16 cellular contexts compared by ENCODE assay signal in the genomic region with DNA sequence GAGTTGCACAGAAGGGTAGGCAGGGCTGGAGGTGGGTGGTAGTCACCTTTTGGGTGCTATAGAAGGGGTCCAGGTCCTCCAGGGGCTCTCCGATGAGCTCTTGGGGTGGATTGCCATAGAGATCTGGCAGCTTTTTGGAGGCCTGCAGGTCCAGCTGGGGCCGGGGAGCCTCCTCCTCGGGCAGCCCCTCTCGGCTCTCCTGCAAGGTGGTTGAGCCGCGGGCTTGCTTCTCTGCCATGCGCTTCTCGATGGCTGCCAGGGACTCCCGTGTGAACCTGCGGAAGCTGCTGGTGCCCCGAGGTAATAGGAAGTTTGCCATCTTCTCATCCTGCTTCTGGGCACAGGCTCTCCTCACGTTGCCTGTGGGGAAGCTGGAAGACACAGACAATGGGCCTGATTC. TPM values are rescaled to one million over a fixed set of nuclear protein-coding genes. Genes with fewer than 3 reads are reported as not detected.
DNase-seq lines count a peak whose midpoint lies in the region; ATAC-seq and TF ChIP-seq lines count a peak whose summit lies in the region.
"Had no signal": no experiment of that assay in that cellular context is flagged by ENCODE, and none has a peak within 500 bp of the region (broad histone marks: within the 10 kb centered on the region; RNA-seq: fewer than 3 reads in every experiment).

No MANE protein-coding gene starts in this region.

- peak overlapping the region; percentile 42; the same call in 1 of the 2 replicates for H3K4ac ChIP-seq in IMR-90 (ENCODE audit: low read depth, low read length)

- H2AK9ac ChIP-seq in IMR-90 (replicated peaks; ENCODE audit: low read depth, low read length, poor library complexity) = no peak overlapping the region

- H4K20me1 ChIP-seq in IMR-90 (ENCODE audit: insufficient read depth, low read length) = peaks cover 7% of the 10 kb centered on the region

- H3K36me3 ChIP-seq in IMR-90 (ENCODE audit: control insufficient read depth, insufficient read depth, low read length) = no peaks in the 10 kb centered on the region
- no peaks in the 10 kb centered on the region for H3K36me3 ChIP-seq in spleen
- H3K36me3 ChIP-seq: HAP-1 had no signal

- H2BK20ac ChIP-seq in IMR-90 (ENCODE audit: low read depth, low read length) = no peak overlapping the region

- peaks cover 4% of the 10 kb centered on the region for H3K4me1 ChIP-seq in right cardiac atrium (ENCODE audit: control insufficient read depth, insufficient read depth, low read length)
- H3K4me1 ChIP-seq in IMR-90 (ENCODE audit: control insufficient read depth, insufficient read depth, low read length) = peaks cover 10% of the 10 kb centered on the region
- no peaks in the 10 kb centered on the region for H3K4me1 ChIP-seq in spleen
- H3K4me1 ChIP-seq: HAP-1 had no signal

- H2BK120ac ChIP-seq in IMR-90 (ENCODE audit: low read depth, low read length) = no peak overlapping the region

- no peak overlapping the region for H2BK5ac ChIP-seq in IMR-90 (ENCODE audit: low read depth, low read length, poor library complexity, severe bottlenecking)

- peak overlapping the region in 1 of 2 experiments; percentile 12; a peak in 1 of 4 replicates for H4K8ac ChIP-seq in IMR-90 (ENCODE audit: low read depth in 2 of 2, low read length in 2 of 2)

- 87% methylated on average over 12 of the region's 12 CpGs for WGBS in right cardiac atrium
- WGBS in IMR-90 (ENCODE audit: extremely low coverage in 2 of 2, insufficient read length in 1 of 2), 2 experiments = 78% methylated on average over 3 of the region's 12 CpGs; no CpG with 5 or more reads in 1 of the 2 experiments
- WGBS in spleen, 5 donors = 86 to 100% (median 90%) methylated on average over 1 to 12 of the region's 12 CpGs

- H3K14ac ChIP-seq in IMR-90 (replicated peaks; ENCODE audit: low read depth, low read length) = no peak overlapping the region

- intact Hi-C loops in right cardiac atrium (cut with DNase I) = no loop called here
- intact Hi-C loops in Right ventricle myocardium superior (cut with DNase I) = no loop called here
- intact Hi-C loops in IMR-90 (cut with micrococcal nuclease) = no loop called here
- intact Hi-C loops in spleen (cut with DNase I; ENCODE audit: low total_unique reads) = no loop called here

- BruUV-seq in IMR-90 (replicated peaks; lab: Mats Ljungman, UMichigan) = no TSS peak

- no peak overlapping the region for H4K91ac ChIP-seq in IMR-90 (ENCODE audit: insufficient read depth, low read depth, low read length)

- peak overlapping the region; percentile 25 for H3K27ac ChIP-seq in right cardiac atrium (ENCODE audit: low read length)
- no peak overlapping the region for H3K27ac ChIP-seq in IMR-90 (ENCODE audit: insufficient read depth, low read length)
- no peak overlapping the region for H3K27ac ChIP-seq in spleen

- DNase-seq in right cardiac atrium (no peak), Right ventricle myocardium superior (no peak), IMR-90 (no peak), spleen (peak; percentile 66), GF-D8 (lab: John Stamatoyannopoulos, UW) (no peak), OCI-M2 (lab: John Stamatoyannopoulos, UW; ENCODE audit: unreplicated experiment) (no peak)
- DNase-seq: CD4-positive, alpha-beta T cell; CD8-positive, alpha-beta memory T cell; DMS 273 treated with DMSO at 0.1 percent for 48 hours; DMS79; EL; GDM1; GOT3; HFFc6 had no signal

- no peak overlapping the region for H3K4me2 ChIP-seq in IMR-90 (ENCODE audit: low read depth, low read length)

- H3K4me3 ChIP-seq in right cardiac atrium (ENCODE audit: low read length) = no peak overlapping the region
- no peak overlapping the region for H3K4me3 ChIP-seq in IMR-90 (ENCODE audit: insufficient read depth, low read depth, low read length)
- no peak overlapping the region for H3K4me3 ChIP-seq in spleen
- H3K4me3 ChIP-seq: HAP-1 had no signal

- TF ChIP-seq RAD21 in IMR-90 (IDR thresholded peaks at IDR 0.05; ENCODE audit: low read length) = no peak

- H3K27me3 ChIP-seq in right cardiac atrium (ENCODE audit: control insufficient read depth, insufficient read depth) (no peaks in the 10 kb centered on the region), IMR-90 (ENCODE audit: control insufficient read depth, insufficient read depth, low read length) (no peaks in the 10 kb centered on the region; the same call in 1 of the 2 replicates), spleen (replicated peaks in 1 of 7) (peaks cover 0 to 27% (median 0%) of the 10 kb centered on the region in 7 donors)

- peaks cover 0 to 7% of the 10 kb centered on the region in 2 experiments; a peak in 1 of 4 replicates for H3K79me1 ChIP-seq in IMR-90 (ENCODE audit: low read depth in 1 of 2, low read length in 2 of 2)

- dilution Hi-C loops in IMR-90 (cut with HindIII; ENCODE audit: low sequenced_read_pairs, unreplicated experiment) = no loop called here

- peaks cover 12% of the 10 kb centered on the region; the same call in 1 of the 2 replicates for H3K9me1 ChIP-seq in IMR-90 (ENCODE audit: insufficient read depth, low read length)

- no peak overlapping the region for H3K56ac ChIP-seq in IMR-90 (ENCODE audit: extremely low read depth, insufficient read depth, low read length)

- in situ Hi-C loops in IMR-90 (cut with MboI; ENCODE audit: low sequenced_read_pairs) = no loop called here

- H4K5ac ChIP-seq in IMR-90 (ENCODE audit: low read depth, low read length) = no peak overlapping the region

- TF ChIP-seq CTCF in IMR-90 (conservative IDR thresholded peaks at IDR 0.05; ENCODE audit: low read depth, low read length) = no peak
- no peak for TF ChIP-seq CTCF in spleen (IDR thresholded peaks at IDR 0.05 in 8 of 11, conservative IDR thresholded peaks at IDR 0.05 in 3 of 11)

- no peak overlapping the region for H3K9ac ChIP-seq in IMR-90 (ENCODE audit: low read depth, low read length)

- ATAC-seq in right cardiac atrium (no peak), Right ventricle myocardium superior (ENCODE audit: poor library complexity) (no peak), IMR-90 (ENCODE audit: low read depth) (no peak)

- TF ChIP-seq POLR2A in IMR-90 (IDR thresholded peaks at IDR 0.05; ENCODE audit: low read depth, low read length) (no peak), spleen (IDR thresholded peaks at IDR 0.05) (no peak)

- H2AK5ac ChIP-seq in IMR-90 (ENCODE audit: low read depth, low read length) = no peak overlapping the region; the same call in 1 of the 2 replicates

- H3K9me3 ChIP-seq in right cardiac atrium (ENCODE audit: control insufficient read depth, low read length) (no peaks in the 10 kb centered on the region), IMR-90 (ENCODE audit: control insufficient read depth, insufficient read depth, low read length) (no peaks in the 10 kb centered on the region), spleen (no peaks in the 10 kb centered on the region)
- H3K9me3 ChIP-seq: HAP-1 had no signal

- no peak overlapping the region for H2AFZ ChIP-seq in IMR-90 (replicated peaks; ENCODE audit: low read length, poor library complexity)

- CTCF ChIA-PET in IMR-90 (lab: Yijun Ruan, JAX) = no interaction called here

- no peak overlapping the region for H3K23ac ChIP-seq in IMR-90 (ENCODE audit: low read depth, low read length)

- POLR2A ChIA-PET in IMR-90 (lab: Charles Lee; ENCODE audit: unreplicated experiment) = no interaction called here

- H3K18ac ChIP-seq in IMR-90 (ENCODE audit: low read depth, low read length) = no peak overlapping the region

- H2BK15ac ChIP-seq in IMR-90 (ENCODE audit: low read depth, low read length) = no peak overlapping the region; the same call in 2 of the 3 replicates

TF ChIP-seq in IMR-90, 13 proteins besides CTCF, POLR2A, EP300 and RAD21:
- TF ChIP-seq BHLHE40 (IDR thresholded peaks at IDR 0.05; ENCODE audit: low read depth, low read length) (no peak), MAZ (IDR thresholded peaks at IDR 0.05; ENCODE audit: borderline replicate concordance, low read depth, low read length) (no peak), NFE2L2 (IDR thresholded peaks at IDR 0.05; ENCODE audit: low read depth, low read length) (no peak), CHD1 (IDR thresholded peaks at IDR 0.05; ENCODE audit: low read depth, low read length) (no peak), MXI1 (IDR thresholded peaks at IDR 0.05; ENCODE audit: borderline replicate concordance, low read depth, low read length) (no peak), RCOR1 (IDR thresholded peaks at IDR 0.05; ENCODE audit: insufficient replicate concordance, low read length) (no peak), SMC3 (IDR thresholded peaks at IDR 0.05; ENCODE audit: low read depth, low read length) (no peak), MAFK (IDR thresholded peaks at IDR 0.05; ENCODE audit: low read depth, low read length) (no peak), FOS (IDR thresholded peaks at IDR 0.05; ENCODE audit: low read depth, low read length) (no peak), RFX5 (IDR thresholded peaks at IDR 0.05; ENCODE audit: low read depth, low read length) (no peak), CEBPB (IDR thresholded peaks at IDR 0.05; ENCODE audit: low read depth, low read length) (no peak)
- TF ChIP-seq, protein P1, sequence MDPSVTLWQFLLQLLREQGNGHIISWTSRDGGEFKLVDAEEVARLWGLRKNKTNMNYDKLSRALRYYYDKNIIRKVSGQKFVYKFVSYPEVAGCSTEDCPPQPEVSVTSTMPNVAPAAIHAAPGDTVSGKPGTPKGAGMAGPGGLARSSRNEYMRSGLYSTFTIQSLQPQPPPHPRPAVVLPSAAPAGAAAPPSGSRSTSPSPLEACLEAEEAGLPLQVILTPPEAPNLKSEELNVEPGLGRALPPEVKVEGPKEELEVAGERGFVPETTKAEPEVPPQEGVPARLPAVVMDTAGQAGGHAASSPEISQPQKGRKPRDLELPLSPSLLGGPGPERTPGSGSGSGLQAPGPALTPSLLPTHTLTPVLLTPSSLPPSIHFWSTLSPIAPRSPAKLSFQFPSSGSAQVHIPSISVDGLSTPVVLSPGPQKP (IDR thresholded peaks at IDR 0.05; ENCODE audit: borderline replicate concordance, low read depth, low read length) = no peak
- TF ChIP-seq, protein P2, sequence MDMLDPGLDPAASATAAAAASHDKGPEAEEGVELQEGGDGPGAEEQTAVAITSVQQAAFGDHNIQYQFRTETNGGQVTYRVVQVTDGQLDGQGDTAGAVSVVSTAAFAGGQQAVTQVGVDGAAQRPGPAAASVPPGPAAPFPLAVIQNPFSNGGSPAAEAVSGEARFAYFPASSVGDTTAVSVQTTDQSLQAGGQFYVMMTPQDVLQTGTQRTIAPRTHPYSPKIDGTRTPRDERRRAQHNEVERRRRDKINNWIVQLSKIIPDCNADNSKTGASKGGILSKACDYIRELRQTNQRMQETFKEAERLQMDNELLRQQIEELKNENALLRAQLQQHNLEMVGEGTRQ (IDR thresholded peaks at IDR 0.05; ENCODE audit: low read depth, low read length) = no peak

RNA-seq across cellular contexts. Expression of a gene that starts 16.5 kb away (rescaled TPM):
- total RNA-seq in right cardiac atrium (100 to 1,000 TPM; 131 to 202 (median 142) TPM), Right ventricle myocardium superior (162 TPM), IMR-90 (2012; rRNA removed) (1.7 and 2.0 TPM in 2 replicates), spleen (1 to 10 TPM in 1 of 7 donors, under 1 TPM in 3, not detected in 3; 0.17 to 1.2 (median 0.48) TPM)
- polyA plus RNA-seq in right cardiac atrium (69.0 TPM), IMR-90 (2012; rRNA removed) (1.9 and 2.1 TPM in 2 replicates), spleen (under 1 TPM; 0.02 to 0.06 (median 0.02) TPM)
- polyA plus RNA-seq in IMR-90 (2012; cell fraction: cytosol; rRNA removed) = 1.1 and 1.2 TPM in 2 replicates
- 3.7 and 4.2 TPM in 2 replicates for polyA plus RNA-seq in IMR-90 (2012; cell fraction: nucleus; rRNA removed; ENCODE audit: low replicate concordance)
- polyA plus RNA-seq: CD14-positive monocyte; CD8-positive, alpha-beta memory T cell had no signal

Comparison
In these comparisons a context has a peak if more than half of its experiments do, and no peak if none do; other contexts are left out.
1. RNA of a gene that starts 16.5 kb away (total RNA-seq): 162 TPM in Right ventricle myocardium superior (single experiment) and 131 to 202 TPM in right cardiac atrium; 1.7 to 2.0 TPM in IMR-90 and 0.17 to 1.2 TPM in spleen; every median in the first group is over 10 times any median in the second.